ENCODE assay signal across 8 cellular contexts in the genomic region with DNA sequence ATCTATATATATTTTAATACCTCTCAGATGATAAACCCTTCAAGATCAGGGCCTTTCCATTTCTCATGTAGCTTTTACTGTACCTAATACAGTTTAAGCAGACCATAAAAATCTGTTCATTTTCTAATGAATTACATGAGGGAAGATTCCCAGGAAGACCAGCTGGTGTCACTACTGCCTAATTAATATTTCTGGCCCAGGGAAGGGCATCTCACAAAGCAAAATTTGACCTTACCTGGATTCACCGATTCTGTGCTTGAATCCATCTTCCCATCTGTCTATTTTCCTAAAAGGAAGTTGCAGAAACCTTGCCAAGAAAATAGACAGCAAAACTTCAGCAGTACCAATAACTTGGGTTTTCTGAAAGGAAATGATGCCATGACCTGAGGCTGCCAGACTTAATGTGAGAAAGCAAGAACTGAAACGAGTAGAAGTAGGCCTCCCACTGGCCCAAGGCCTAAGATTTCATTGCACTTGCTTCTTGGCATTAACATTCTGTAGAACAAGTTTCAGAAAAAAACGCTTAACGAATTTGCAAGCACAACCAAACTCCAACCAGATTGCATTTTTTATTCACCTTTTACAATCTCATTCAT.
DNase-seq lines count a peak whose midpoint lies in the region; ATAC-seq and TF ChIP-seq lines count a peak whose summit lies in the region.

No MANE protein-coding gene starts in this region.

- H3K4me1 Mint-ChIP-seq in endothelial cell (ENCODE audit: unreplicated experiment): no peaks in the 10 kb centered on the region

- H3K79me2 ChIP-seq in parathyroid adenoma: no peaks in the 10 kb centered on the region

- H3K4me3 Mint-ChIP-seq in endothelial cell (ENCODE audit: unreplicated experiment): no peak overlapping the region

- no peaks in the 10 kb centered on the region for H3K4me1 ChIP-seq in parathyroid adenoma

- no peak for ATAC-seq in HG03571 (IDR thresholded peaks at IDR 0.05; ENCODE audit: unreplicated experiment)

- no peak overlapping the region for H3K27ac Mint-ChIP-seq in endothelial cell (ENCODE audit: unreplicated experiment)

- no peak overlapping the region for H3K4me2 ChIP-seq in parathyroid adenoma (ENCODE audit: low read length)

- H3K27me3 Mint-ChIP-seq in endothelial cell (ENCODE audit: unreplicated experiment): peaks cover 1% of the 10 kb centered on the region

- no peaks in the 10 kb centered on the region for H3K9me3 ChIP-seq in parathyroid adenoma (ENCODE audit: control insufficient read depth, low read length)

- H3K27me3 ChIP-seq in H7 (ENCODE audit: control insufficient read depth, insufficient read depth, low read length): no peaks in the 10 kb centered on the region
- no peaks in the 10 kb centered on the region for H3K27me3 ChIP-seq in parathyroid adenoma (ENCODE audit: control insufficient read depth, insufficient read depth, low read length)

- DNase-seq in NCI-H1417 (lab: John Stamatoyannopoulos, UW): peak; percentile 9 to 61 (median 17)
- no peak for DNase-seq in NCI-H1417 treated with DMSO at 0.1 percent for 48 hours (lab: John Stamatoyannopoulos, UW)
- peak; percentile 28 for DNase-seq in H7
- DNase-seq in NCI-H748 (lab: John Stamatoyannopoulos, UW; ENCODE audit: unreplicated experiment): peak; percentile 53
- DNase-seq in endothelial cell (ENCODE audit: low spot score): peak; percentile 18
- DNase-seq in activated gamma-delta T cell (lab: John Stamatoyannopoulos, UW): no peak

- H3K4me3 ChIP-seq in H7 (ENCODE audit: insufficient read depth, low read depth, low read length) (no peak overlapping the region), parathyroid adenoma (ENCODE audit: low read depth, low read length) (no peak overlapping the region)

- H3K9ac ChIP-seq in parathyroid adenoma: no peak overlapping the region

- H2AFZ ChIP-seq in parathyroid adenoma: no peak overlapping the region

- H3K36me3 Mint-ChIP-seq in endothelial cell (ENCODE audit: low read depth, unreplicated experiment): no peaks in the 10 kb centered on the region

- no peaks in the 10 kb centered on the region for H3K9me3 Mint-ChIP-seq in endothelial cell (ENCODE audit: unreplicated experiment)

- H3K27ac ChIP-seq in parathyroid adenoma: no peak overlapping the region

- H3K36me3 ChIP-seq in H7 (replicated peaks; ENCODE audit: control insufficient read depth, insufficient read depth, low read length) (no peaks in the 10 kb centered on the region), parathyroid adenoma (ENCODE audit: control insufficient read depth, insufficient read depth, low read length) (no peaks in the 10 kb centered on the region)

- TF ChIP-seq CTCF in endothelial cell (IDR thresholded peaks at IDR 0.05; ENCODE audit: unreplicated experiment): peak; percentile 24
- peak; percentile 34 for TF ChIP-seq CTCF in parathyroid adenoma (IDR thresholded peaks at IDR 0.05)

Comparison
In these comparisons a context has a peak if more than half of its experiments do, and no peak if none do; other contexts are left out.
1. DNase-seq: peak in NCI-H1417 (3 of 3), H7 (single experiment), NCI-H748 (single experiment) and endothelial cell (single experiment); none in NCI-H1417 treated with DMSO at 0.1 percent for 48 hours (single experiment) and activated gamma-delta T cell (single experiment).